Comparison of ENCODE assay signal across 1 cellular context in genomic region chr11:65663634-65664200, GRCh38.
A peak's percentile ranks its signal among the peaks of the same experiment; 100 is the strongest.
TF ChIP-seq lines count a peak whose summit lies in the region.

No MANE protein-coding gene starts in this region.

TF ChIP-seq in K562, 482 proteins besides CTCF, POLR2A, EP300 and RAD21 (continues in another document):
- TF ChIP-seq SMAD3 (CRISPR knock-in tag; conservative IDR thresholded peaks at IDR 0.05) (no peak), FOXJ2 (tag; IDR thresholded peaks at IDR 0.05) (no peak), RCOR1 (IDR thresholded peaks at IDR 0.05; ENCODE audit: borderline replicate concordance in 1 of 2, low read depth in 2 of 2, low read length in 2 of 2) (0 out of 4 replicates have a peak, but pooled peaks of 1 of the 2 experiments have one; percentile 29), VEZF1 (CRISPR knock-in tag; IDR thresholded peaks at IDR 0.05) (peak; percentile 17; the same call in 1 of the 2 replicates), CBX5 (IDR thresholded peaks at IDR 0.05; ENCODE audit: borderline replicate concordance, low read depth) (no peak), USF1 (CRISPR knock-in tag; IDR thresholded peaks at IDR 0.05) (peak; percentile 45; the same call in 1 of the 2 replicates), KDM1A (IDR thresholded peaks at IDR 0.05) (peak in 1 of 2 experiments; percentile 36; a peak in 1 of 4 replicates), CBFA2T3 (IDR thresholded peaks at IDR 0.05) (peak; percentile 19; the same call in 1 of the 2 replicates), NFIC (IDR thresholded peaks at IDR 0.05) (no peak), YY1 (IDR thresholded peaks at IDR 0.05; ENCODE audit: borderline replicate concordance in 1 of 3, control insufficient read depth in 1 of 3, extremely low read depth in 1 of 3, insufficient read depth in 3 of 3, insufficient read length in 1 of 3, insufficient replicate concordance in 2 of 3, low read depth in 1 of 3, low read length in 2 of 3) (no peak), GABPB1 (CRISPR knock-in tag; IDR thresholded peaks at IDR 0.05) (peak; percentile 33; the same call in 1 of the 2 replicates), ZKSCAN3 (CRISPR knock-in tag; IDR thresholded peaks at IDR 0.05) (no peak), HDAC1 (IDR thresholded peaks at IDR 0.05) (0 out of 4 replicates have a peak, but pooled peaks of 1 of the 2 experiments have one; percentile 7), ARID1B (IDR thresholded peaks at IDR 0.05) (peak; percentile 48; the same call in 1 of the 2 replicates), NBN (IDR thresholded peaks at IDR 0.05; ENCODE audit: low read depth) (0 out of 2 replicates have a peak, but pooled peaks have one; percentile 5), ZNF263 (CRISPR knock-in tag; IDR thresholded peaks at IDR 0.05; ENCODE audit: borderline replicate concordance) (0 out of 2 replicates have a peak, but pooled peaks have one; percentile 8), TEAD4 (IDR thresholded peaks at IDR 0.05; ENCODE audit: low read length) (0 out of 2 replicates have a peak, but pooled peaks have one; percentile 34), TEAD4 (CRISPR knock-in tag; IDR thresholded peaks at IDR 0.05; ENCODE audit: borderline replicate concordance) (no peak), ELF1 (tag; IDR thresholded peaks at IDR 0.05) (0 out of 2 replicates have a peak, but pooled peaks have one; percentile 8), HNRNPH1 (optimal IDR thresholded peaks at IDR 0.05; ENCODE audit: low read depth, low read length) (no peak), ZNF311 (CRISPR knock-in tag; IDR thresholded peaks at IDR 0.05) (no peak), NCOA6 (IDR thresholded peaks at IDR 0.05) (no peak), SIN3A (IDR thresholded peaks at IDR 0.05; ENCODE audit: borderline replicate concordance in 2 of 2, control insufficient read depth in 1 of 2, low read depth in 2 of 2, low read length in 2 of 2) (0 out of 4 replicates have a peak, but pooled peaks of 1 of the 2 experiments have one; percentile 39), GATAD2B (IDR thresholded peaks at IDR 0.05; ENCODE audit: borderline replicate concordance) (peak; percentile 41; the same call in 1 of the 2 replicates), GABPA (tag; conservative IDR thresholded peaks at IDR 0.05; ENCODE audit: low read depth) (no peak), EGR1 (conservative IDR thresholded peaks at IDR 0.05) (peak; percentile 94), FOXK2 (conservative IDR thresholded peaks at IDR 0.05 in 1 of 2, IDR thresholded peaks at IDR 0.05 in 1 of 2; ENCODE audit: low read depth in 2 of 2) (peak in 1 of 2 experiments; percentile 43; a peak in 1 of 4 replicates), NCOR1 (IDR thresholded peaks at IDR 0.05) (0 out of 2 replicates have a peak, but pooled peaks have one; percentile 40), MTF1 (CRISPR knock-in tag; IDR thresholded peaks at IDR 0.05; ENCODE audit: borderline replicate concordance) (no peak), FOXA3 (CRISPR knock-in tag; conservative IDR thresholded peaks at IDR 0.05 in 1 of 2, IDR thresholded peaks at IDR 0.05 in 1 of 2) (peak in 1 of 2 experiments; percentile 59; a peak in 1 of 4 replicates), FOXA1 (IDR thresholded peaks at IDR 0.05; ENCODE audit: borderline replicate concordance) (0 out of 2 replicates have a peak, but pooled peaks have one; percentile 19), ZNF12 (CRISPR knock-in tag; IDR thresholded peaks at IDR 0.05) (no peak), ZC3H8 (IDR thresholded peaks at IDR 0.05) (no peak), MLLT1 (IDR thresholded peaks at IDR 0.05) (no peak), IRF2 (CRISPR knock-in tag; IDR thresholded peaks at IDR 0.05) (no peak), SPI1 (IDR thresholded peaks at IDR 0.05; ENCODE audit: borderline replicate concordance, low read depth, low read length) (peak; percentile 34; the same call in 1 of the 2 replicates), CBX3 (IDR thresholded peaks at IDR 0.05; ENCODE audit: borderline replicate concordance in 1 of 2, low read length in 2 of 2) (no peak), BRF1 (IDR thresholded peaks at IDR 0.05; ENCODE audit: borderline replicate concordance, extremely low read depth, insufficient read length) (no peak), ZNF511 (CRISPR knock-in tag; IDR thresholded peaks at IDR 0.05) (no peak; the same call in 1 of the 2 replicates)
- TF ChIP-seq, protein P1, sequence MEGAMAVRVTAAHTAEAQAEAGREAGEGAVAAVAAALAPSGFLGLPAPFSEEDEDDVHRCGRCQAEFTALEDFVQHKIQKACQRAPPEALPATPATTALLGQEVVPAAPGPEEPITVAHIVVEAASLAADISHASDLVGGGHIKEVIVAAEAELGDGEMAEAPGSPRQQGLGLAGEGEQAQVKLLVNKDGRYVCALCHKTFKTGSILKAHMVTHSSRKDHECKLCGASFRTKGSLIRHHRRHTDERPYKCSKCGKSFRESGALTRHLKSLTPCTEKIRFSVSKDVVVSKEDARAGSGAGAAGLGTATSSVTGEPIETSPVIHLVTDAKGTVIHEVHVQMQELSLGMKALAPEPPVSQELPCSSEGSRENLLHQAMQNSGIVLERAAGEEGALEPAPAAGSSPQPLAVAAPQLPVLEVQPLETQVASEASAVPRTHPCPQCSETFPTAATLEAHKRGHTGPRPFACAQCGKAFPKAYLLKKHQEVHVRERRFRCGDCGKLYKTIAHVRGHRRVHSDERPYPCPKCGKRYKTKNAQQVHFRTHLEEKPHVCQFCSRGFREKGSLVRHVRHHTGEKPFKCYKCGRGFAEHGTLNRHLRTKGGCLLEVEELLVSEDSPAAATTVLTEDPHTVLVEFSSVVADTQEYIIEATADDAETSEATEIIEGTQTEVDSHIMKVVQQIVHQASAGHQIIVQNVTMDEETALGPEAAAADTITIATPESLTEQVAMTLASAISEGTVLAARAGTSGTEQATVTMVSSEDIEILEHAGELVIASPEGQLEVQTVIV (CRISPR knock-in tag; IDR thresholded peaks at IDR 0.05; ENCODE audit: borderline replicate concordance), result no peak
- TF ChIP-seq, protein P2, sequence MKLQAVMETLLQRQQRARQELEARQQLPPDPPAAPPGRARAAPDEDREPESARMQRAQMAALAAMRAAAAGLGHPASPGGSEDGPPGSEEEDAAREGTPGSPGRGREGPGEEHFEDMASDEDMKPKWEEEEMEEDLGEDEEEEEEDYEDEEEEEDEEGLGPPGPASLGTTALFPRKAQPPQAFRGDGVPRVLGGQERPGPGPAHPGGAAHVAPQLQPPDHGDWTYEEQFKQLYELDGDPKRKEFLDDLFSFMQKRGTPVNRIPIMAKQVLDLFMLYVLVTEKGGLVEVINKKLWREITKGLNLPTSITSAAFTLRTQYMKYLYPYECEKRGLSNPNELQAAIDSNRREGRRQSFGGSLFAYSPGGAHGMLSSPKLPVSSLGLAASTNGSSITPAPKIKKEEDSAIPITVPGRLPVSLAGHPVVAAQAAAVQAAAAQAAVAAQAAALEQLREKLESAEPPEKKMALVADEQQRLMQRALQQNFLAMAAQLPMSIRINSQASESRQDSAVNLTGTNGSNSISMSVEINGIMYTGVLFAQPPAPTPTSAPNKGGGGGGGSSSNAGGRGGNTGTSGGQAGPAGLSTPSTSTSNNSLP (IDR thresholded peaks at IDR 0.05; ENCODE audit: borderline replicate concordance, low read depth, low read length), result peak; percentile 61; the same call in 1 of the 2 replicates
- TF ChIP-seq, protein P3, sequence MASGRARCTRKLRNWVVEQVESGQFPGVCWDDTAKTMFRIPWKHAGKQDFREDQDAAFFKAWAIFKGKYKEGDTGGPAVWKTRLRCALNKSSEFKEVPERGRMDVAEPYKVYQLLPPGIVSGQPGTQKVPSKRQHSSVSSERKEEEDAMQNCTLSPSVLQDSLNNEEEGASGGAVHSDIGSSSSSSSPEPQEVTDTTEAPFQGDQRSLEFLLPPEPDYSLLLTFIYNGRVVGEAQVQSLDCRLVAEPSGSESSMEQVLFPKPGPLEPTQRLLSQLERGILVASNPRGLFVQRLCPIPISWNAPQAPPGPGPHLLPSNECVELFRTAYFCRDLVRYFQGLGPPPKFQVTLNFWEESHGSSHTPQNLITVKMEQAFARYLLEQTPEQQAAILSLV (tag; IDR thresholded peaks at IDR 0.05), result no peak
- TF ChIP-seq, protein P4, sequence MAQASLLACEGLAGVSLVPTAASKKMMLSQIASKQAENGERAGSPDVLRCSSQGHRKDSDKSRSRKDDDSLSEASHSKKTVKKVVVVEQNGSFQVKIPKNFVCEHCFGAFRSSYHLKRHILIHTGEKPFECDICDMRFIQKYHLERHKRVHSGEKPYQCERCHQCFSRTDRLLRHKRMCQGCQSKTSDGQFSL (CRISPR knock-in tag; IDR thresholded peaks at IDR 0.05), result peak; percentile 85
- TF ChIP-seq, protein P4 (tag; IDR thresholded peaks at IDR 0.05), result peak in 1 of 2 experiments; percentile 75; a peak in 2 of 4 replicates
- TF ChIP-seq, protein P5, sequence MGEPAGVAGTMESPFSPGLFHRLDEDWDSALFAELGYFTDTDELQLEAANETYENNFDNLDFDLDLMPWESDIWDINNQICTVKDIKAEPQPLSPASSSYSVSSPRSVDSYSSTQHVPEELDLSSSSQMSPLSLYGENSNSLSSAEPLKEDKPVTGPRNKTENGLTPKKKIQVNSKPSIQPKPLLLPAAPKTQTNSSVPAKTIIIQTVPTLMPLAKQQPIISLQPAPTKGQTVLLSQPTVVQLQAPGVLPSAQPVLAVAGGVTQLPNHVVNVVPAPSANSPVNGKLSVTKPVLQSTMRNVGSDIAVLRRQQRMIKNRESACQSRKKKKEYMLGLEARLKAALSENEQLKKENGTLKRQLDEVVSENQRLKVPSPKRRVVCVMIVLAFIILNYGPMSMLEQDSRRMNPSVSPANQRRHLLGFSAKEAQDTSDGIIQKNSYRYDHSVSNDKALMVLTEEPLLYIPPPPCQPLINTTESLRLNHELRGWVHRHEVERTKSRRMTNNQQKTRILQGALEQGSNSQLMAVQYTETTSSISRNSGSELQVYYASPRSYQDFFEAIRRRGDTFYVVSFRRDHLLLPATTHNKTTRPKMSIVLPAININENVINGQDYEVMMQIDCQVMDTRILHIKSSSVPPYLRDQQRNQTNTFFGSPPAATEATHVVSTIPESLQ (CRISPR knock-in tag; IDR thresholded peaks at IDR 0.05), result no peak
- TF ChIP-seq, protein P6, sequence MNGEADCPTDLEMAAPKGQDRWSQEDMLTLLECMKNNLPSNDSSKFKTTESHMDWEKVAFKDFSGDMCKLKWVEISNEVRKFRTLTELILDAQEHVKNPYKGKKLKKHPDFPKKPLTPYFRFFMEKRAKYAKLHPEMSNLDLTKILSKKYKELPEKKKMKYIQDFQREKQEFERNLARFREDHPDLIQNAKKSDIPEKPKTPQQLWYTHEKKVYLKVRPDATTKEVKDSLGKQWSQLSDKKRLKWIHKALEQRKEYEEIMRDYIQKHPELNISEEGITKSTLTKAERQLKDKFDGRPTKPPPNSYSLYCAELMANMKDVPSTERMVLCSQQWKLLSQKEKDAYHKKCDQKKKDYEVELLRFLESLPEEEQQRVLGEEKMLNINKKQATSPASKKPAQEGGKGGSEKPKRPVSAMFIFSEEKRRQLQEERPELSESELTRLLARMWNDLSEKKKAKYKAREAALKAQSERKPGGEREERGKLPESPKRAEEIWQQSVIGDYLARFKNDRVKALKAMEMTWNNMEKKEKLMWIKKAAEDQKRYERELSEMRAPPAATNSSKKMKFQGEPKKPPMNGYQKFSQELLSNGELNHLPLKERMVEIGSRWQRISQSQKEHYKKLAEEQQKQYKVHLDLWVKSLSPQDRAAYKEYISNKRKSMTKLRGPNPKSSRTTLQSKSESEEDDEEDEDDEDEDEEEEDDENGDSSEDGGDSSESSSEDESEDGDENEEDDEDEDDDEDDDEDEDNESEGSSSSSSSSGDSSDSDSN (IDR thresholded peaks at IDR 0.05; ENCODE audit: borderline replicate concordance in 1 of 2, low read depth in 2 of 2, low read length in 2 of 2), result 0 out of 4 replicates have a peak, but pooled peaks of 1 of the 2 experiments have one; percentile 10
- TF ChIP-seq, protein P7, sequence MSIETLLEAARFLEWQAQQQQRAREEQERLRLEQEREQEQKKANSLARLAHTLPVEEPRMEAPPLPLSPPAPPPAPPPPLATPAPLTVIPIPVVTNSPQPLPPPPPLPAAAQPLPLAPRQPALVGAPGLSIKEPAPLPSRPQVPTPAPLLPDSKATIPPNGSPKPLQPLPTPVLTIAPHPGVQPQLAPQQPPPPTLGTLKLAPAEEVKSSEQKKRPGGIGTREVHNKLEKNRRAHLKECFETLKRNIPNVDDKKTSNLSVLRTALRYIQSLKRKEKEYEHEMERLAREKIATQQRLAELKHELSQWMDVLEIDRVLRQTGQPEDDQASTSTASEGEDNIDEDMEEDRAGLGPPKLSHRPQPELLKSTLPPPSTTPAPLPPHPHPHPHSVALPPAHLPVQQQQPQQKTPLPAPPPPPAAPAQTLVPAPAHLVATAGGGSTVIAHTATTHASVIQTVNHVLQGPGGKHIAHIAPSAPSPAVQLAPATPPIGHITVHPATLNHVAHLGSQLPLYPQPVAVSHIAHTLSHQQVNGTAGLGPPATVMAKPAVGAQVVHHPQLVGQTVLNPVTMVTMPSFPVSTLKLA (conservative IDR thresholded peaks at IDR 0.05), result no peak
